ENCODE assay signal across 11 cellular contexts in genomic region chr1:8047112-8047511, GRCh38. TPM values are rescaled to one million over a fixed set of nuclear protein-coding genes. Genes with fewer than 3 reads are reported as not detected.
DNase-seq lines count a peak whose midpoint lies in the region; ATAC-seq and TF ChIP-seq lines count a peak whose summit lies in the region.
"Had no signal": no experiment of that assay in that cellular context is flagged by ENCODE, and none has a peak within 500 bp of the region (broad histone marks: within the 10 kb centered on the region; RNA-seq: fewer than 3 reads in every experiment).

No MANE protein-coding gene starts in this region.

- H3K9me3 ChIP-seq in GM23248 (ENCODE audit: low read depth) (no peaks in the 10 kb centered on the region), left ventricle myocardium inferior (replicated peaks) (peaks cover 7% of the 10 kb centered on the region), skeletal muscle tissue (ENCODE audit: control insufficient read depth in 3 of 3, low read length in 3 of 3) (no peaks in the 10 kb centered on the region)

- ATAC-seq in GM21528 (IDR thresholded peaks at IDR 0.05; ENCODE audit: low FRiP score, unreplicated experiment): no peak
- ATAC-seq: GM12878 had no signal

- in situ Hi-C loops in GM23248 (cut with MboI): loop anchor here (25.0 kb wide), 1 partner anchor 190 kb away; no protein-coding TSS in a partner anchor
- in situ Hi-C loops in GM13976 (cut with MboI; ENCODE audit: low sequenced_read_pairs, unreplicated experiment): no loop called here

- peak overlapping the region; percentile 88 for H3K27ac ChIP-seq in GM23248
- peak overlapping the region; percentile 83 for H3K27ac ChIP-seq in left ventricle myocardium inferior (replicated peaks)
- peak overlapping the region; percentile 34 for H3K27ac ChIP-seq in skeletal muscle tissue (ENCODE audit: low read depth, low read length)

- H4K20me1 ChIP-seq in GM23248 (ENCODE audit: insufficient read depth): no peaks in the 10 kb centered on the region

- peaks cover 33% of the 10 kb centered on the region for H3K4me1 ChIP-seq in GM23248 (ENCODE audit: insufficient read depth)
- peaks cover 14% of the 10 kb centered on the region for H3K4me1 ChIP-seq in left ventricle myocardium inferior
- H3K4me1 ChIP-seq in skeletal muscle tissue (ENCODE audit: control insufficient read depth in 3 of 3, insufficient read depth in 3 of 3, low read length in 3 of 3): peaks cover 0 to 4% (median 0%) of the 10 kb centered on the region in 3 donors

- no peak overlapping the region for H2AFZ ChIP-seq in GM23248

- no peak for TF ChIP-seq CTCF in left ventricle myocardium inferior (IDR thresholded peaks at IDR 0.05; ENCODE audit: borderline replicate concordance)
- TF ChIP-seq CTCF in GM13976 (IDR thresholded peaks at IDR 0.05; ENCODE audit: borderline replicate concordance, control extremely low read depth, extremely low read depth, insufficient read depth, missing control alignments): no peak

- H3K79me2 ChIP-seq in GM23248 (ENCODE audit: insufficient read depth): no peaks in the 10 kb centered on the region

- H3K36me3 ChIP-seq in GM23248 (ENCODE audit: low read depth) (no peaks in the 10 kb centered on the region), left ventricle myocardium inferior (no peaks in the 10 kb centered on the region), skeletal muscle tissue (ENCODE audit: control insufficient read depth in 3 of 3, insufficient read depth in 3 of 3, low read length in 3 of 3) (no peaks in the 10 kb centered on the region)

- H3K9ac ChIP-seq in GM23248: peak overlapping the region; percentile 69
- no peak overlapping the region for H3K9ac ChIP-seq in skeletal muscle tissue (ENCODE audit: low read depth in 1 of 3, low read length in 3 of 3)

- peak overlapping the region; percentile 73 for H3K4me2 ChIP-seq in GM23248 (ENCODE audit: unreplicated experiment)

- H3K9me2 ChIP-seq in GM23248 (ENCODE audit: insufficient read depth): no peaks in the 10 kb centered on the region

- intact Hi-C loops in left ventricle myocardium inferior (cut with micrococcal nuclease): no loop called here

- H3F3A ChIP-seq in GM23248 (ENCODE audit: insufficient read depth): peaks cover 35% of the 10 kb centered on the region

- H3K27me3 ChIP-seq in GM23248 (replicated peaks; ENCODE audit: insufficient read depth) (no peaks in the 10 kb centered on the region), left ventricle myocardium inferior (ENCODE audit: low read depth) (no peaks in the 10 kb centered on the region), skeletal muscle tissue (ENCODE audit: control insufficient read depth in 3 of 3, insufficient read depth in 3 of 3, low read length in 3 of 3) (no peaks in the 10 kb centered on the region)

- WGBS in GM23248 (ENCODE audit: low coverage in 1 of 2, low lambda C conversion rate in 2 of 2, missing lambda C conversion rate in 2 of 2), 2 experiments: 26 to 31% methylated on average over 3 of the region's 3 CpGs

- DNase-seq in GM23248 (peak; percentile 81), amniotic epithelial cell (ENCODE audit: low read depth) (peak; percentile 81), left ventricle myocardium inferior (no peak), NCI-H2196 treated with DMSO at 0.1 percent for 48 hours (lab: John Stamatoyannopoulos, UW; ENCODE audit: unreplicated experiment) (no peak), NCI-H82 treated with DMSO at 0.1 percent for 48 hours (lab: John Stamatoyannopoulos, UW; ENCODE audit: unreplicated experiment) (no peak), GM13976 (ENCODE audit: low spot score) (no peak)
- DNase-seq: activated CD4-positive, alpha-beta memory T cell treated with anti-CD3 and anti-CD28 coated beads, Interleukin-2, amount 10 ng/mL, durations not matched to agents 7 days and 5 days; stimulated activated naive CD4-positive, alpha-beta T cell treated with Interleukin-2 at 50 U/mL for 16 hours had no signal

- H3K4me3 ChIP-seq in GM23248 (0 out of 2 replicates have a peak overlapping the region, but pooled peaks have one; percentile 40), left ventricle myocardium inferior (no peak overlapping the region), skeletal muscle tissue (ENCODE audit: low read length in 3 of 3) (no peak overlapping the region)
- H3K4me3 ChIP-seq: GM12878 had no signal

RNA-seq across cellular contexts. Expression of gene ERRFI1, which starts 21.0 kb away (rescaled TPM):
- total RNA-seq in GM23248 (2014; rRNA removed; shearing (Covaris generic)): 50.8 and 55.1 TPM in 2 replicates
- 29.7 and 31.3 TPM in 2 replicates for polyA plus RNA-seq in GM23248 (2016; fragmentation: Nextera tagmentation; extraction: Ambion mirVana)
- total RNA-seq in left ventricle myocardium inferior: 10.8 TPM
- total RNA-seq in skeletal muscle tissue: 3.7 TPM

Comparison
In these comparisons a context has a peak if more than half of its experiments do, and no peak if none do; other contexts are left out.
1. DNase-seq: peak in GM23248 (single experiment) and amniotic epithelial cell (single experiment); none in left ventricle myocardium inferior (single experiment), NCI-H2196 treated with DMSO at 0.1 percent for 48 hours (single experiment), NCI-H82 treated with DMSO at 0.1 percent for 48 hours (single experiment) and GM13976 (single experiment).
2. H3K27ac ChIP-seq: peak in every context shown above with its lines; median percentile 88 in GM23248; 83 in left ventricle myocardium inferior; 34 in skeletal muscle tissue.